Comparison of ENCODE assay signal across 9 cellular contexts in the genomic region with DNA sequence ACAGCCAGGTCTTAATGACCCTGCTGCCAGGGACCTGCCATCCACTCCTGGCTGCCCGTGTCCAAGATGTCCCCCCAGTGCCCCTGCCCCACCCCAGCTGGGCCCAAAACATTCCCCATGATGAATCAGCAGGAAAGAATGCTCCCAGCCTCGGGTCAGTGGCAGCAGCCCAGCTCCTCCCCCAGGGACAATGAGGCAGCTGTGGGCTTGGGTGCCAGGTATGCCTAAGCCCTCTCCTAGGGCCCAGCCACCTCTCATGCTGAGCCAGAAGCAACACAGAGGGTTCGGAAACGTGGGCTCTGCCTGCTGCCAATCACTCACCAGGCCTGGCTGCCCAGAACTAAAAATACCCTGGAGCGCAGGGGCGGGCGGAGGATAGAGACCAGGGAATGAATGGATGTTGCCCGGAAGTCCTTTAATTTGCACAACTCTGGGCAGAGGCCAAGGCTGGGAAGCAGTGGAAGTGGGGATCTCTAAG. TPM values are rescaled to one million over a fixed set of nuclear protein-coding genes. Genes with fewer than 3 reads are reported as not detected.
DNase-seq lines count a peak whose midpoint lies in the region; ATAC-seq and TF ChIP-seq lines count a peak whose summit lies in the region.
"Had no signal": no experiment of that assay in that cellular context is flagged by ENCODE, and none has a peak within 500 bp of the region (broad histone marks: within the 10 kb centered on the region; RNA-seq: fewer than 3 reads in every experiment).

No MANE protein-coding gene starts in this region.

- no peak overlapping the region for H3K27ac ChIP-seq in trophoblast cell (ENCODE audit: low read depth, low read length)

- H3K4me3 ChIP-seq in fibroblast of villous mesenchyme (ENCODE audit: low read depth, low read length) (no peak overlapping the region), trophoblast cell (ENCODE audit: low read depth, low read length) (no peak overlapping the region)

- H3K18ac ChIP-seq in trophoblast cell (ENCODE audit: low read length) = no peak overlapping the region

- no peaks in the 10 kb centered on the region for H3K27me3 ChIP-seq in trophoblast cell (ENCODE audit: insufficient read depth, low read length)

- no peaks in the 10 kb centered on the region for H3K36me3 ChIP-seq in trophoblast cell (ENCODE audit: control insufficient read depth in 1 of 2, insufficient read depth in 2 of 2, low read length in 2 of 2)

- no peak overlapping the region for H2AFZ ChIP-seq in trophoblast cell (ENCODE audit: insufficient read depth, low read length, poor library complexity)

- H3K23ac ChIP-seq in trophoblast cell (ENCODE audit: low read length) = no peak overlapping the region

- peaks cover 18 to 24% of the 10 kb centered on the region in 2 experiments for H3K4me1 ChIP-seq in trophoblast cell (ENCODE audit: control insufficient read depth in 1 of 2, insufficient read depth in 2 of 2, low read length in 2 of 2)

- no peak overlapping the region for H4K12ac ChIP-seq in trophoblast cell (ENCODE audit: low read depth, low read length)

- no peak overlapping the region for H2BK12ac ChIP-seq in trophoblast cell (ENCODE audit: low read length)

- peak; percentile 38 for DNase-seq in D341Med (ENCODE audit: low spot score)
- peak; percentile 84 for DNase-seq in RPMI7951 (ENCODE audit: low read depth)
- DNase-seq in fibroblast of villous mesenchyme (ENCODE audit: low read depth) = peak; percentile 45
- DNase-seq in trophoblast cell = peak; percentile 35 to 55
- DNase-seq in stimulated activated CD4-positive, alpha-beta T cell treated with anti-CD3 and anti-CD28 coated beads, Interleukin-2, amount 100 ng/mL, for 24 hours = no peak
- no peak for DNase-seq in activated gamma-delta T cell (lab: John Stamatoyannopoulos, UW)
- no peak for DNase-seq in activated T-cell treated with anti-CD3 and anti-CD28 coated beads, Interleukin-2, amount 50 U/mL, for 48 hours
- DNase-seq: activated naive CD8-positive, alpha-beta T cell treated with anti-CD3 and anti-CD28 coated beads, Interleukin-2, amount 10 ng/mL, durations not matched to agents 7 days and 5 days had no signal

- H3K9me3 ChIP-seq in trophoblast cell (ENCODE audit: insufficient read depth, low read depth, low read length) = no peaks in the 10 kb centered on the region

- H2AK5ac ChIP-seq in trophoblast cell (ENCODE audit: low read length) = no peak overlapping the region

- H4K91ac ChIP-seq in trophoblast cell (ENCODE audit: low read depth, low read length) = peak overlapping the region; percentile 29

- H4K8ac ChIP-seq in trophoblast cell (ENCODE audit: low read depth, low read length) = no peak overlapping the region

- peaks cover 7% of the 10 kb centered on the region for H3K79me1 ChIP-seq in trophoblast cell (ENCODE audit: low read length)

- no peak overlapping the region for H3K4me2 ChIP-seq in trophoblast cell (ENCODE audit: low read length)

- H3K79me2 ChIP-seq in trophoblast cell (ENCODE audit: control insufficient read depth, insufficient read depth, low read length, poor library complexity) = no peaks in the 10 kb centered on the region

- H3K14ac ChIP-seq in trophoblast cell (ENCODE audit: low read length) = no peak overlapping the region

- no peak overlapping the region for H2BK5ac ChIP-seq in trophoblast cell (ENCODE audit: low read depth, low read length, poor library complexity)

- H3K4ac ChIP-seq in trophoblast cell (ENCODE audit: low read depth, low read length) = no peak overlapping the region

- no CpG with 5 or more reads among the region's 8 CpGs for WGBS in trophoblast cell (ENCODE audit: extremely low coverage, insufficient coverage, insufficient read length)

- H2BK120ac ChIP-seq in trophoblast cell (ENCODE audit: insufficient read depth, low read length, poor library complexity) = peak overlapping the region; percentile 47

- no peak for ATAC-seq in HG02840 (IDR thresholded peaks at IDR 0.05; ENCODE audit: low FRiP score, unreplicated experiment)

- H3K9ac ChIP-seq in trophoblast cell (ENCODE audit: low read length) = no peak overlapping the region

- TF ChIP-seq CTCF in fibroblast of villous mesenchyme (IDR thresholded peaks at IDR 0.05; ENCODE audit: insufficient read depth, low read depth, low read length) = no peak

RNA-seq across cellular contexts. Expression of a gene that starts 1.5 kb away (rescaled TPM):
- under 0.01 and 0.10 TPM in 2 replicates for total RNA-seq in RPMI7951 (2014; rRNA removed; shearing (Covaris generic))
- total RNA-seq in fibroblast of villous mesenchyme = 67.8 and 68.3 TPM in 2 replicates
- 0.23 and 0.36 TPM in 2 replicates for polyA plus RNA-seq in trophoblast cell (2013)
- total RNA-seq: activated naive CD8-positive, alpha-beta T cell treated with anti-CD3 and anti-CD28 coated beads, Interleukin-2, amount 10 ng/mL, durations not matched to agents 7 days and 5 days had no signal

Comparison
In these comparisons a context has a peak if more than half of its experiments do, and no peak if none do; other contexts are left out.
1. DNase-seq: peak in D341Med (single experiment), RPMI7951 (single experiment), fibroblast of villous mesenchyme (single experiment) and trophoblast cell (2 of 2); none in stimulated activated CD4-positive, alpha-beta T cell treated with anti-CD3 and anti-CD28 coated beads, Interleukin-2, amount 100 ng/mL, for 24 hours (0 of 2), activated gamma-delta T cell (single experiment) and activated T-cell treated with anti-CD3 and anti-CD28 coated beads, Interleukin-2, amount 50 U/mL, for 48 hours (0 of 2).
2. RNA of a gene that starts 1.5 kb away (total RNA-seq): 67.8 to 68.3 TPM in fibroblast of villous mesenchyme; under 0.01 to 0.10 TPM in RPMI7951; every median in the first group is over 10 times any median in the second.